In the genomic region with DNA sequence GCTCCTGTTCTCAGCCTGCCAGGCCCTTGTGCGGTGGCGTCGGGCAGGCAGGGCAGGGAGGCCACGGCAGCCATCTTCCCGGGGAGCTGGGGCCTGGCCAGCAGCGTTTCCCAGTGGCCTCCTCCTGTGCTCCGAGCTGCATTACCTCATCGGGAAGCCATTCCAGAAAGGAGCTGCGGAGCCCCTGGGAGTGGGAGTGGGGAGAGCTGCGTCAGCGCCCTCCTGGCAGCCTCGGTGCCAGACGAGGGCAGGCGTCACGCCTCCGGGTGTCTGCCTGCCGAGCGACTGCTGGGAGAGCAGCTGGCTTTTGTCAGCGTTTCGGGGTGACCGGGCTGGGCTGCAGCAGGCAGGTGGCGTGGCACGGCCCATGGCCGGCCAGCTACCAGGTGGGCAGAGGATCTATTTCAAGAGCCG, we compare ENCODE assay signal across 8 cellular contexts. TPM values are rescaled to one million over a fixed set of nuclear protein-coding genes. Genes with fewer than 3 reads are reported as not detected.
DNase-seq lines count a peak whose midpoint lies in the region; TF ChIP-seq lines count a peak whose summit lies in the region.

No MANE protein-coding gene starts in this region.

- no peak overlapping the region for H3K4me3 Mint-ChIP-seq in immature natural killer cell

- no peak overlapping the region for H3K27ac Mint-ChIP-seq in immature natural killer cell

- H3K4me3 ChIP-seq in BE2C (ENCODE audit: low read depth, low read length) = peak overlapping the region; percentile 44
- no peak overlapping the region for H3K4me3 ChIP-seq in epithelial cell of proximal tubule (ENCODE audit: low read depth, low read length)
- no peak overlapping the region for H3K4me3 ChIP-seq in neutrophil (ENCODE audit: low read depth in 1 of 2, low read length in 1 of 2)

- H3K27me3 Mint-ChIP-seq in immature natural killer cell (ENCODE audit: low read depth in 3 of 3) = peaks cover 2 to 8% (median 7%) of the 10 kb centered on the region in 3 donors

- H3K36me3 Mint-ChIP-seq in immature natural killer cell = peaks cover 0 to 4% (median 0%) of the 10 kb centered on the region in 3 donors

- peak overlapping the region; percentile 81 for H3K27ac ChIP-seq in neutrophil

- H3K27me3 ChIP-seq in BE2C (no peaks in the 10 kb centered on the region), neutrophil (no peaks in the 10 kb centered on the region)

- H3K36me3 ChIP-seq in BE2C (no peaks in the 10 kb centered on the region), neutrophil (no peaks in the 10 kb centered on the region)

- DNase-seq in BE2C (peak; percentile 93), NCI-H460 (ENCODE audit: extremely low read depth, low read depth) (peak; percentile 40), epithelial cell of proximal tubule (ENCODE audit: low read depth) (peak; percentile 61), NOMO-1 treated with dmso at 0.1 percent for 144 hours (lab: John Stamatoyannopoulos, UW; ENCODE audit: unreplicated experiment) (no peak), immature natural killer cell (no peak), inferior parietal cortex (ENCODE audit: extremely low spot score) (no peak), occipital lobe (lab: John Stamatoyannopoulos, UW) (no peak)

- no peaks in the 10 kb centered on the region for H3K9me3 ChIP-seq in BE2C
- no peaks in the 10 kb centered on the region for H3K9me3 ChIP-seq in neutrophil

- H3K4me1 Mint-ChIP-seq in immature natural killer cell = peaks cover 22 to 29% of the 10 kb centered on the region in 2 donors

- H3K4me1 ChIP-seq in BE2C (peaks cover 45% of the 10 kb centered on the region), neutrophil (ENCODE audit: control insufficient read depth in 1 of 2, insufficient read depth in 1 of 2, low read depth in 1 of 2, low read length in 1 of 2) (peaks cover 54 to 57% of the 10 kb centered on the region in 2 experiments)

- peaks cover 0 to 4% (median 0%) of the 10 kb centered on the region in 6 donors for H3K9me3 Mint-ChIP-seq in immature natural killer cell

- no peak for TF ChIP-seq CTCF in BE2C (IDR thresholded peaks at IDR 0.05; ENCODE audit: low read depth, low read length)
- no peak for TF ChIP-seq CTCF in epithelial cell of proximal tubule (conservative IDR thresholded peaks at IDR 0.05; ENCODE audit: low read depth, low read length)
- TF ChIP-seq CTCF in neutrophil (IDR thresholded peaks at IDR 0.05) = no peak

RNA-seq across cellular contexts. Expression of gene WNT7B, which starts 30.9 kb away (rescaled TPM):
- not detected for polyA plus RNA-seq in BE2C (2012; ENCODE audit: insufficient read depth, insufficient read length, low read depth)
- not detected in 2 replicates for total RNA-seq in NCI-H460 (2014; rRNA removed; shearing (Covaris generic))
- polyA plus RNA-seq in NCI-H460 (2014; cell fraction: nucleus; rRNA removed) = not detected in 2 replicates
- 30.1 and 112 TPM in 2 replicates for total RNA-seq in epithelial cell of proximal tubule
- polyA plus RNA-seq in immature natural killer cell = not detected
- 6.6 TPM for total RNA-seq in occipital lobe

Comparison
In these comparisons a context has a peak if more than half of its experiments do, and no peak if none do; other contexts are left out.
1. DNase-seq: peak in BE2C (single experiment), NCI-H460 (single experiment) and epithelial cell of proximal tubule (single experiment); none in NOMO-1 treated with dmso at 0.1 percent for 144 hours (single experiment), immature natural killer cell (0 of 3), inferior parietal cortex (single experiment) and occipital lobe (single experiment).